In the genomic region with DNA sequence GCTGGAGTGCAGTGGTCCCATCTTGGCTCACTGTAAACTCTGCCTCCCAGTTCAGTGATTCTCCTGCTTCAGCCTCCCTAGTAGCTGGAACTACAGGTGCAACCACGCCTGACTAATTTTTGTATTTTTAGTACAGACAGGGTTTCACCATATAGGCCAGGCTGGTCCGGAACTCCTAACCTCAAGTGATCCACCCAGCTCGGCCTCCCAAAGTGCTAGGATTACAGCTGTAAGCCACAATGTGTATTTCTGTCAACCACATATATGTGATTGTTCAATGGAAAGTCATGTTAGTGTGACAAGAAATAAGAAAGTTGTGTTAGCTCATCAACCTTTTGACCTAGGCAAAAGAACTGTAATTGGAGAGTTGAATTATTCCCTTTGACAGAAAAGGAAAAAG, we compare ENCODE assay signal across 19 cellular contexts.
A peak's percentile ranks its signal among the peaks of the same experiment; 100 is the strongest.
DNase-seq lines count a peak whose midpoint lies in the region; ATAC-seq lines count a peak whose summit lies in the region.
"Had no signal": no experiment of that assay in that cellular context is flagged by ENCODE, and none has a peak within 500 bp of the region (broad histone marks: within the 10 kb centered on the region; RNA-seq: fewer than 3 reads in every experiment).

No MANE protein-coding gene starts in this region.

- no peaks in the 10 kb centered on the region for H3K36me3 ChIP-seq in BLaER1 treated with 17β-estradiol and CSF1 and Interleukin-3, amounts not matched to agents 10 nM and 100 nM
- H3K36me3 ChIP-seq in mesendoderm (ENCODE audit: control insufficient read depth, insufficient read depth, low read length), result no peaks in the 10 kb centered on the region
- H3K36me3 ChIP-seq: HAP-1 had no signal

- H3K56ac ChIP-seq in mesendoderm (ENCODE audit: low read length), result no peak overlapping the region

- no peaks in the 10 kb centered on the region for H3K79me1 ChIP-seq in mesendoderm (ENCODE audit: low read length)

- H3K27me3 ChIP-seq in BLaER1 treated with 17β-estradiol and CSF1 and Interleukin-3, amounts not matched to agents 10 nM and 100 nM, result no peaks in the 10 kb centered on the region
- H3K27me3 ChIP-seq in mesendoderm (ENCODE audit: insufficient read depth, low read length, poor library complexity), result no peaks in the 10 kb centered on the region

- H3K27ac ChIP-seq in BLaER1 treated with 17β-estradiol and CSF1 and Interleukin-3, amounts not matched to agents 10 nM and 100 nM, result peak overlapping the region; percentile 10 to 98 (median 93); a peak in 20 of 22 replicates
- no peak overlapping the region for H3K27ac ChIP-seq in mesendoderm (ENCODE audit: low read depth, low read length)
- H3K27ac ChIP-seq: A549, PC-9, SK-N-MC had no signal

- ATAC-seq in HG02885 (IDR thresholded peaks at IDR 0.05; ENCODE audit: poor library complexity, unreplicated experiment) (peak; percentile 52), GM19023 (IDR thresholded peaks at IDR 0.05; ENCODE audit: unreplicated experiment) (no peak)
- ATAC-seq: A549, K562 had no signal

- H4K20me1 ChIP-seq in BLaER1 treated with 17β-estradiol and CSF1 and Interleukin-3, amounts not matched to agents 10 nM and 100 nM, result no peaks in the 10 kb centered on the region

- H4K5ac ChIP-seq in mesendoderm (ENCODE audit: low read length), result no peak overlapping the region

- no peak overlapping the region for H3K23ac ChIP-seq in mesendoderm (ENCODE audit: low read length)

- H3K4ac ChIP-seq in mesendoderm (ENCODE audit: low read depth, low read length), result no peak overlapping the region

- no peak overlapping the region for H2BK120ac ChIP-seq in mesendoderm (ENCODE audit: low read depth, low read length)

- no peak overlapping the region for H2BK5ac ChIP-seq in mesendoderm (ENCODE audit: low read length)

- no peaks in the 10 kb centered on the region for H3K79me2 ChIP-seq in mesendoderm (ENCODE audit: control insufficient read depth, insufficient read depth, low read length)

- H3K4me2 ChIP-seq in BLaER1 treated with 17β-estradiol and CSF1 and Interleukin-3, amounts not matched to agents 10 nM and 100 nM, result peak overlapping the region; percentile 59 to 82 (median 66)
- H3K4me2 ChIP-seq in mesendoderm (ENCODE audit: low read length), result no peak overlapping the region
- H3K4me2 ChIP-seq: A549, PC-9 had no signal

- whole genome bisulfite sequencing in mesendoderm (ENCODE audit: extremely low coverage, insufficient coverage, low lambda C conversion rate), result no CpG with 5 or more reads among the region's 3 CpGs

- peak overlapping the region in 1 of 10 experiments; percentile 15; a peak in 2 of 20 replicates for H3K4me3 ChIP-seq in BLaER1 treated with 17β-estradiol and CSF1 and Interleukin-3, amounts not matched to agents 10 nM and 100 nM
- no peak overlapping the region for H3K4me3 ChIP-seq in mesendoderm (ENCODE audit: low read length)
- H3K4me3 ChIP-seq: A549, HAP-1, K562, PC-9, SK-N-MC had no signal

- H3K4me1 ChIP-seq in BLaER1 treated with 17β-estradiol and CSF1 and Interleukin-3, amounts not matched to agents 10 nM and 100 nM, result peaks cover 45 to 73% (median 53%) of the 10 kb centered on the region in 10 experiments
- no peaks in the 10 kb centered on the region for H3K4me1 ChIP-seq in mesendoderm (ENCODE audit: control insufficient read depth, low read depth, low read length)
- H3K4me1 ChIP-seq: A549, HAP-1 had no signal

- peak; percentile 37 to 71 for DNase-seq in NOMO-1 (lab: John Stamatoyannopoulos, UW; ENCODE audit: unreplicated experiment in 2 of 2)
- peak; percentile 35 for DNase-seq in glomerular visceral epithelial cell (ENCODE audit: extremely low spot score)
- DNase-seq in activated CD4-positive, alpha-beta T cell treated with anti-CD3 and anti-CD28 coated beads, Interleukin-2, amount 50 U/mL, for 4 hours, result no peak
- DNase-seq in AG08396 (ENCODE audit: low spot score), result no peak
- DNase-seq in mesendoderm, result no peak
- DNase-seq: COR-L47, DMS153, NCI-H1105, NCI-H187, NCI-H345, NCI-H526 treated with DMSO at 0.1 percent for 48 hours, PC-9 had no signal

- H3K18ac ChIP-seq in mesendoderm (ENCODE audit: low read length), result no peak overlapping the region

- H3K9ac ChIP-seq in BLaER1 treated with 17β-estradiol and CSF1 and Interleukin-3, amounts not matched to agents 10 nM and 100 nM, result peak overlapping the region in 9 of 11 experiments; percentile 36 to 82 (median 75); a peak in 17 of 22 replicates
- no peak overlapping the region for H3K9ac ChIP-seq in mesendoderm (ENCODE audit: low read length)

- H2BK15ac ChIP-seq in mesendoderm (replicated peaks; ENCODE audit: low read depth), result no peak overlapping the region

- peaks cover 0 to 11% (median 8%) of the 10 kb centered on the region in 11 experiments; a peak in 14 of 22 replicates for H3K9me3 ChIP-seq in BLaER1 treated with 17β-estradiol and CSF1 and Interleukin-3, amounts not matched to agents 10 nM and 100 nM (replicated peaks in 1 of 11)
- H3K9me3 ChIP-seq: A549, HAP-1 had no signal

- no peak overlapping the region for H2AK5ac ChIP-seq in mesendoderm (ENCODE audit: low read length)

- no peak overlapping the region for H4K8ac ChIP-seq in mesendoderm (ENCODE audit: low read depth, low read length)

Comparison
In these comparisons a context has a peak if more than half of its experiments do, and no peak if none do; other contexts are left out.
1. DNase-seq: peak in NOMO-1 (2 of 2) and glomerular visceral epithelial cell (single experiment); none in activated CD4-positive, alpha-beta T cell treated with anti-CD3 and anti-CD28 coated beads, Interleukin-2, amount 50 U/mL, for 4 hours (0 of 2), AG08396 (single experiment) and mesendoderm (single experiment).